In the genomic region with DNA sequence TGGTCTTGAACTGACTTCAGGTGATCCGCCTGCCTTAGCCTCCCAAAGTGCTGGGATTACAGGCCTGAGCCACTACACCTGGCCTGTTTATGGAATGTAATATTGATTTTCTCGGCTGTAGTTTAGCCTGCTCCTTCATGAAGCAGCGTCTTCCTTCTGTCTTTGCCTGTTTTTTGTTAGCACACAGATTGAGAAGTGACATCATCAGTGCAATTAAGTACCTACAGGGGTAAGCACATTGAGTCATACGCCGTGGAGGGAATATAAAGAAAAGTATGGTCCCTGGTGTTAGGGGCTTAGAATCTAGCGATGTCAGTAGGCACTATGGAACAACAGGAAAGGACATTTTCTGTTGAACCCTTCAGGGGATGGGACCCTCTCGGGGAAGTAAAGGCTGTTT, we compare ENCODE assay signal across 18 cellular contexts. TPM values are rescaled to one million over a fixed set of nuclear protein-coding genes. Genes with fewer than 3 reads are reported as not detected.
DNase-seq lines count a peak whose midpoint lies in the region; ATAC-seq and TF ChIP-seq lines count a peak whose summit lies in the region.
"Had no signal": no experiment of that assay in that cellular context is flagged by ENCODE, and none has a peak within 500 bp of the region (broad histone marks: within the 10 kb centered on the region; RNA-seq: fewer than 3 reads in every experiment).

No MANE protein-coding gene starts in this region.

- POLR2A ChIA-PET in CD4-positive, alpha-beta T cell (lab: Charles Lee): no interaction called here
- POLR2A ChIA-PET in naive thymus-derived CD8-positive, alpha-beta T cell (lab: Charles Lee): interaction anchor here (0.6 to 0.7 kb wide), 2 partner anchors 159 to 316 kb away, joined by 3 to 4 read pairs; no protein-coding TSS in a partner anchor

- H3K4me2 ChIP-seq in BLaER1: peak overlapping the region; percentile 91; the same call in 1 of the 2 replicates

- H3K27ac Mint-ChIP-seq in CD4-positive, alpha-beta T cell: peak overlapping the region; percentile 79
- no peak overlapping the region for H3K27ac Mint-ChIP-seq in activated T-helper 1 cell treated with anti-CD3 and anti-CD28 coated beads, Interleukin-12 subunit alpha, Interleukin-12 subunit beta, Interleukin-2, Interleukin-4 antibody, amounts not matched to agents 30 ng/mL and 10 ng/mL and 1 ng/mL, durations not matched to agents 14 hours and 24 hours and 36 hours
- peak overlapping the region in 8 of 10 donors; percentile 5 to 67 (median 63) for H3K27ac Mint-ChIP-seq in naive thymus-derived CD8-positive, alpha-beta T cell

- no peaks in the 10 kb centered on the region for H3K9me3 Mint-ChIP-seq in CD4-positive, alpha-beta T cell
- no peaks in the 10 kb centered on the region for H3K9me3 Mint-ChIP-seq in activated T-helper 1 cell treated with anti-CD3 and anti-CD28 coated beads, Interleukin-12 subunit alpha, Interleukin-12 subunit beta, Interleukin-2, Interleukin-4 antibody, amounts not matched to agents 30 ng/mL and 10 ng/mL and 1 ng/mL, durations not matched to agents 14 hours and 24 hours and 36 hours
- H3K9me3 Mint-ChIP-seq in naive thymus-derived CD8-positive, alpha-beta T cell: no peaks in the 10 kb centered on the region

- H3K9me3 ChIP-seq in BLaER1: no peaks in the 10 kb centered on the region
- no peaks in the 10 kb centered on the region for H3K9me3 ChIP-seq in CD4-positive, alpha-beta T cell (ENCODE audit: control insufficient read depth, low read length)

- no peak for ATAC-seq in CD4-positive, alpha-beta T cell (ENCODE audit: poor library complexity)
- ATAC-seq in naive thymus-derived CD8-positive, alpha-beta T cell: no peak
- ATAC-seq in HG03280 (IDR thresholded peaks at IDR 0.05; ENCODE audit: unreplicated experiment): no peak
- ATAC-seq in GM21423 (IDR thresholded peaks at IDR 0.05; ENCODE audit: unreplicated experiment): no peak
- ATAC-seq: activated CD4-positive, CD25-positive, alpha-beta regulatory T cell treated with anti-CD3 and anti-CD28 coated beads, Interleukin-2, amount 50 U/mL, for 24 hours had no signal

- H3K4me3 ChIP-seq in BLaER1: no peak overlapping the region

- peaks cover 44% of the 10 kb centered on the region; the same call in 1 of the 2 replicates for H4K20me1 ChIP-seq in BLaER1

- CTCF ChIA-PET in CD4-positive, alpha-beta T cell (lab: Charles Lee): no interaction called here

- no peak overlapping the region for H3K27ac ChIP-seq in BLaER1
- H3K27ac ChIP-seq in CD4-positive, alpha-beta T cell (ENCODE audit: low read depth, low read length): no peak overlapping the region

- no peaks in the 10 kb centered on the region for H3K27me3 ChIP-seq in BLaER1
- H3K27me3 ChIP-seq in CD4-positive, alpha-beta T cell (ENCODE audit: control insufficient read depth, insufficient read depth, low read length): no peaks in the 10 kb centered on the region
- H3K27me3 ChIP-seq: dorsolateral prefrontal cortex had no signal

- peak overlapping the region; percentile 18 for H3K4me3 Mint-ChIP-seq in CD4-positive, alpha-beta T cell
- peak overlapping the region; percentile 3 for H3K4me3 Mint-ChIP-seq in activated T-helper 1 cell treated with anti-CD3 and anti-CD28 coated beads, Interleukin-12 subunit alpha, Interleukin-12 subunit beta, Interleukin-2, Interleukin-4 antibody, amounts not matched to agents 30 ng/mL and 10 ng/mL and 1 ng/mL, durations not matched to agents 14 hours and 24 hours and 36 hours
- peak overlapping the region in 3 of 10 donors; percentile 31 to 38 (median 34) for H3K4me3 Mint-ChIP-seq in naive thymus-derived CD8-positive, alpha-beta T cell

- no peak for TF ChIP-seq CTCF in CD4-positive, alpha-beta T cell (IDR thresholded peaks at IDR 0.05)

- peaks cover 47% of the 10 kb centered on the region for H3K4me1 Mint-ChIP-seq in CD4-positive, alpha-beta T cell (ENCODE audit: low read depth)
- peaks cover 40% of the 10 kb centered on the region for H3K4me1 Mint-ChIP-seq in activated T-helper 1 cell treated with anti-CD3 and anti-CD28 coated beads, Interleukin-12 subunit alpha, Interleukin-12 subunit beta, Interleukin-2, Interleukin-4 antibody, amounts not matched to agents 30 ng/mL and 10 ng/mL and 1 ng/mL, durations not matched to agents 14 hours and 24 hours and 36 hours (ENCODE audit: low read depth)
- peaks cover 16 to 62% (median 45%) of the 10 kb centered on the region in 4 donors for H3K4me1 Mint-ChIP-seq in naive thymus-derived CD8-positive, alpha-beta T cell

- peaks cover 72% of the 10 kb centered on the region for H3K36me3 ChIP-seq in BLaER1

- no peaks in the 10 kb centered on the region for H3K27me3 Mint-ChIP-seq in CD4-positive, alpha-beta T cell
- no peaks in the 10 kb centered on the region for H3K27me3 Mint-ChIP-seq in activated T-helper 1 cell treated with anti-CD3 and anti-CD28 coated beads, Interleukin-12 subunit alpha, Interleukin-12 subunit beta, Interleukin-2, Interleukin-4 antibody, amounts not matched to agents 30 ng/mL and 10 ng/mL and 1 ng/mL, durations not matched to agents 14 hours and 24 hours and 36 hours (ENCODE audit: insufficient read depth)
- H3K27me3 Mint-ChIP-seq in naive thymus-derived CD8-positive, alpha-beta T cell: no peaks in the 10 kb centered on the region

- no peak overlapping the region; the same call in 1 of the 2 replicates for H3K9ac ChIP-seq in BLaER1

- no peak for DNase-seq in CD4-positive, alpha-beta T cell
- DNase-seq in activated T-helper 1 cell treated with anti-CD3 and anti-CD28 coated beads, Interleukin-12 subunit alpha, Interleukin-12 subunit beta, Interleukin-2, Interleukin-4 antibody, amounts not matched to agents 30 ng/mL and 10 ng/mL and 1 ng/mL, durations not matched to agents 14 hours and 24 hours and 36 hours (ENCODE audit: low spot score): no peak
- DNase-seq in naive thymus-derived CD8-positive, alpha-beta T cell: no peak
- DNase-seq in T-helper 9 cell: no peak
- DNase-seq: activated CD8-positive, alpha-beta memory T cell treated with anti-CD3 and anti-CD28 coated beads, Interleukin-2, amount 50 U/mL, for 4 hours; DMS153; dorsolateral prefrontal cortex; erythroblast; NCI-H1417 treated with DMSO at 0.1 percent for 48 hours; NCI-H2171; NCI-H69; OCI-M1; posterior cingulate gyrus; SHP77 treated with DMSO at 0.1 percent for 48 hours had no signal

- H3K36me3 Mint-ChIP-seq in CD4-positive, alpha-beta T cell (ENCODE audit: low read depth): peaks cover 83% of the 10 kb centered on the region
- peaks cover 47% of the 10 kb centered on the region for H3K36me3 Mint-ChIP-seq in activated T-helper 1 cell treated with anti-CD3 and anti-CD28 coated beads, Interleukin-12 subunit alpha, Interleukin-12 subunit beta, Interleukin-2, Interleukin-4 antibody, amounts not matched to agents 30 ng/mL and 10 ng/mL and 1 ng/mL, durations not matched to agents 14 hours and 24 hours and 36 hours (ENCODE audit: low read depth)
- peaks cover 0 to 73% (median 4%) of the 10 kb centered on the region in 3 donors for H3K36me3 Mint-ChIP-seq in naive thymus-derived CD8-positive, alpha-beta T cell

- intact Hi-C loops in CD4-positive, alpha-beta T cell (cut with DNase I, micrococcal nuclease): no loop called here
- intact Hi-C loops in activated T-helper 1 cell treated with anti-CD3 and anti-CD28 coated beads, Interleukin-12 subunit alpha, Interleukin-12 subunit beta, Interleukin-2, Interleukin-4 antibody, amounts not matched to agents 30 ng/mL and 10 ng/mL and 1 ng/mL, durations not matched to agents 14 hours and 24 hours and 36 hours (cut with micrococcal nuclease): no loop called here

- H3K4me1 ChIP-seq in BLaER1: peaks cover 61% of the 10 kb centered on the region

RNA-seq across cellular contexts. Expression of a gene that starts 48.7 kb away (rescaled TPM):
- total RNA-seq in CD4-positive, alpha-beta T cell: 10 to 100 TPM; 97.3 to 98.5 TPM
- total RNA-seq in activated T-helper 1 cell treated with anti-CD3 and anti-CD28 coated beads, Interleukin-12 subunit alpha, Interleukin-12 subunit beta, Interleukin-2, Interleukin-4 antibody, amounts not matched to agents 30 ng/mL and 10 ng/mL and 1 ng/mL, durations not matched to agents 14 hours and 24 hours and 36 hours: 77.6 and 81.9 TPM in 2 replicates
- total RNA-seq in naive thymus-derived CD8-positive, alpha-beta T cell: 10 to 100 TPM; 26.5 to 32.9 TPM
- 1 to 10 TPM; 7.7 to 9.5 (median 8.9) TPM for polyA plus RNA-seq in naive thymus-derived CD8-positive, alpha-beta T cell
